ENCODE assay signal across 12 cellular contexts in genomic region chr22:18558516-18558915, GRCh38. TPM values are rescaled to one million over a fixed set of nuclear protein-coding genes. Genes with fewer than 3 reads are reported as not detected.
DNase-seq lines count a peak whose midpoint lies in the region; ATAC-seq and TF ChIP-seq lines count a peak whose summit lies in the region.
"Not testable (repeated sequence)": the region's sequence is repeated elsewhere in the genome, so short reads cannot be mapped to it uniquely, and the experiment has no call there.
"Had no signal": no experiment of that assay in that cellular context is flagged by ENCODE, and none has a peak within 500 bp of the region (broad histone marks: within the 10 kb centered on the region; RNA-seq: fewer than 3 reads in every experiment).

No MANE protein-coding gene starts in this region.

- BruUV-seq in HCT116 (replicated peaks; lab: Mats Ljungman, UMichigan): not testable (repeated sequence)

- not testable (repeated sequence) for TF ChIP-seq CTCF in HCT116 (IDR thresholded peaks at IDR 0.05 in 2 of 3, conservative IDR thresholded peaks at IDR 0.05 in 1 of 3; ENCODE audit: borderline replicate concordance in 1 of 3, insufficient read depth in 1 of 3, low read depth in 2 of 3, low read length in 2 of 3); foreskin keratinocyte (conservative IDR thresholded peaks at IDR 0.05); heart right ventricle (IDR thresholded peaks at IDR 0.05); lung (IDR thresholded peaks at IDR 0.05; ENCODE audit: control extremely low read depth, extremely low read depth)

- not testable (repeated sequence) for H4K20me1 ChIP-seq in HCT116 (ENCODE audit: insufficient read depth)

- POLR2A ChIA-PET in HCT116 (lab: Charles Lee): not testable (repeated sequence)

- RAD21 ChIA-PET in HCT116 (lab: Charles Lee; ENCODE audit: low non-redundant PET in 1 of 2, low total read pairs in 2 of 2, uncharacterized antibody in 2 of 2, unreplicated experiment in 2 of 2): not testable (repeated sequence)

- not testable (repeated sequence) for DNase-seq in HCT116 (ENCODE audit: low read depth, low spot score); foreskin keratinocyte; heart right ventricle; left lobe of liver (ENCODE audit: low spot score); lung (ENCODE audit: low spot score); sciatic nerve (ENCODE audit: low spot score); aorta

- H2AFZ ChIP-seq in HCT116 (ENCODE audit: low read depth, low read length, poor library complexity, severe bottlenecking): not testable (repeated sequence)

- intact Hi-C loops in HCT116 (cut with micrococcal nuclease); heart right ventricle (cut with DNase I); sciatic nerve (cut with DNase I); aorta (cut with DNase I): not testable (repeated sequence)

- not testable (repeated sequence) for H3K4me3 ChIP-seq in HCT116 (replicated peaks in 1 of 2; ENCODE audit: low read depth in 1 of 2, low read length in 2 of 2); heart right ventricle; lung; aorta (ENCODE audit: low read length in 2 of 2)

- not testable (repeated sequence) for H3K27me3 ChIP-seq in HCT116 (ENCODE audit: insufficient read depth, low read length); foreskin keratinocyte; heart right ventricle; lung (ENCODE audit: control insufficient read depth, insufficient read depth); aorta (ENCODE audit: control insufficient read depth in 1 of 2, insufficient read depth in 2 of 2, low read length in 1 of 2)

- H3K4me1 ChIP-seq in HCT116 (ENCODE audit: control insufficient read depth in 1 of 2, insufficient read depth in 2 of 2, low read length in 2 of 2); foreskin keratinocyte; heart right ventricle; lung (ENCODE audit: control insufficient read depth in 2 of 2, insufficient read depth in 2 of 2, low read length in 2 of 2); aorta (ENCODE audit: control insufficient read depth in 1 of 2, insufficient read depth in 2 of 2, low read length in 2 of 2): not testable (repeated sequence)

- CTCF ChIA-PET in HCT116 (lab: Charles Lee): not testable (repeated sequence)

- H3K4me2 ChIP-seq in HCT116 (ENCODE audit: low read length): not testable (repeated sequence)

- not testable (repeated sequence) for H3K9me2 ChIP-seq in HCT116 (ENCODE audit: insufficient read depth)

- not testable (repeated sequence) for TF ChIP-seq RAD21 in HCT116 (IDR thresholded peaks at IDR 0.05; ENCODE audit: low read depth)

- not testable (repeated sequence) for H3K9me3 ChIP-seq in HCT116 (ENCODE audit: control insufficient read depth in 1 of 2, insufficient read depth in 1 of 2, low read depth in 1 of 2, low read length in 2 of 2); heart right ventricle; lung (ENCODE audit: control insufficient read depth in 2 of 2, insufficient read depth in 1 of 2, low read length in 1 of 2); aorta (ENCODE audit: control insufficient read depth, low read length)

- not testable (repeated sequence) for H3K79me2 ChIP-seq in HCT116 (ENCODE audit: insufficient read depth, low read length)

- H3K9ac ChIP-seq in HCT116 (ENCODE audit: low read length): not testable (repeated sequence)

- not testable (repeated sequence) for H3K36me3 ChIP-seq in HCT116 (ENCODE audit: control insufficient read depth in 1 of 2, insufficient read depth in 2 of 2, low read length in 2 of 2); heart right ventricle; lung (ENCODE audit: control insufficient read depth in 2 of 2, insufficient read depth in 2 of 2, low read length in 2 of 2); aorta (ENCODE audit: control insufficient read depth in 1 of 2, insufficient read depth in 2 of 2, low read length in 1 of 2)

- ATAC-seq in HCT116 (peak; percentile 89), SK-N-SH treated with all-trans-retinoic acid at 6 μM for 48 hours (peak; percentile 92), foreskin keratinocyte (peak; percentile 65), heart right ventricle (peak; percentile 79 to 95 (median 90)), left lobe of liver (peak; percentile 78), lung (ENCODE audit: insufficient read depth, low FRiP score) (peak; percentile 66), sciatic nerve (peak; percentile 90), aorta (ENCODE audit: low FRiP score) (peak; percentile 94)

- WGBS in heart right ventricle, 2 donors: no CpG with 5 or more reads among the region's 4 CpGs
- no CpG with 5 or more reads among the region's 4 CpGs for WGBS in lung, 2 donors
- no CpG with 5 or more reads among the region's 4 CpGs for WGBS in aorta, 2 donors

- not testable (repeated sequence) for H3K27ac ChIP-seq in HCT116 (ENCODE audit: low read depth, low read length); foreskin keratinocyte; heart right ventricle; lung (ENCODE audit: low read depth in 1 of 2, low read length in 1 of 2); aorta (ENCODE audit: low read depth in 1 of 2, low read length in 2 of 2)

- not testable (repeated sequence) for TF ChIP-seq POLR2A in HCT116 (IDR thresholded peaks at IDR 0.05; ENCODE audit: borderline replicate concordance, extremely low read depth, insufficient read depth, insufficient read length)

RNA-seq across cellular contexts. Expression of gene TMEM191B, which starts 30.9 kb away (rescaled TPM):
- total RNA-seq in HCT116 (2021; ENCODE audit: unreplicated experiment): 2.1 TPM
- 2.9 and 5.3 TPM in 2 replicates for polyA plus RNA-seq in HCT116 (2012)
- 0.56 and 2.4 TPM in 2 replicates for total RNA-seq in foreskin keratinocyte
- 0.87 and 4.1 TPM in 2 replicates for polyA plus RNA-seq in foreskin keratinocyte
- total RNA-seq in heart right ventricle: 1 to 10 TPM in 2 of 10 donors, under 1 TPM in 2, not detected in 6; 0.69 to 1.4 (median 0.93) TPM
- polyA plus RNA-seq in heart right ventricle: under 1 TPM in 1 of 2 donors, not detected in 1; 0.26 TPM
- total RNA-seq in left lobe of liver: 0.65 TPM
- total RNA-seq in lung: 1 to 10 TPM in 1 of 2 donors, not detected in 1; 8.1 TPM
- 1 to 10 TPM; 1.3 to 1.8 TPM for polyA plus RNA-seq in lung
- 0.80 TPM for total RNA-seq in sciatic nerve
- not detected for total RNA-seq in aorta
- 1 to 10 TPM in 1 of 2 donors, not detected in 1; 3.8 TPM for polyA plus RNA-seq in aorta

RNA-seq across cellular contexts. Expression of gene GGTLC3, which starts 40.6 kb away (rescaled TPM):
- not detected for total RNA-seq in HCT116 (2021; ENCODE audit: unreplicated experiment)
- polyA plus RNA-seq in HCT116 (2012): not detected in 2 replicates
- total RNA-seq in foreskin keratinocyte: not detected in 2 replicates
- polyA plus RNA-seq in foreskin keratinocyte: not detected in 2 replicates
- not detected for total RNA-seq in heart right ventricle
- polyA plus RNA-seq in heart right ventricle: not detected
- not detected for total RNA-seq in left lobe of liver
- 1 to 10 TPM in 1 of 2 donors, under 1 TPM in 1; 0.40 to 2.1 TPM for total RNA-seq in lung
- polyA plus RNA-seq in lung: 10 to 100 TPM in 1 of 2 donors, under 1 TPM in 1; 0.24 to 10.5 TPM
- not detected for total RNA-seq in sciatic nerve
- not detected for total RNA-seq in aorta
- not detected for polyA plus RNA-seq in aorta
- total RNA-seq: CD4-positive, CD25-positive, alpha-beta regulatory T cell; H1; HFFc6; HT1080 had no signal
- polyA plus RNA-seq: CD4-positive, CD25-positive, alpha-beta regulatory T cell; H1 had no signal

RNA-seq across cellular contexts. Expression of gene RIMBP3, which starts 53.2 kb away (rescaled TPM):
- total RNA-seq in HCT116 (2021; ENCODE audit: unreplicated experiment) (0.39 TPM), foreskin keratinocyte (0.07 and 0.10 TPM in 2 replicates), heart right ventricle (under 1 TPM in 7 of 10 donors, not detected in 3; 0.05 to 0.39 (median 0.17) TPM), left lobe of liver (0.08 TPM), lung (1 to 10 TPM in 1 of 2 donors, under 1 TPM in 1; 0.11 to 1.3 TPM), sciatic nerve (0.27 TPM), aorta (1 to 10 TPM in 1 of 2 donors, under 1 TPM in 1; 0.06 to 1.7 TPM)
- polyA plus RNA-seq in HCT116 (2012): 0.16 and 0.30 TPM in 2 replicates
- polyA plus RNA-seq in foreskin keratinocyte (0.02 and 0.03 TPM in 2 replicates), heart right ventricle (under 1 TPM in 1 of 2 donors, not detected in 1; 0.01 TPM), lung (under 1 TPM; 0.10 TPM), aorta (under 1 TPM in 1 of 2 donors, not detected in 1; 0.20 TPM)
